In genomic region chr9:33638516-33638915, GRCh38 we compare ENCODE assay signal across 14 cellular contexts.
"Had no signal": no experiment of that assay in that cellular context is flagged by ENCODE, and none has a peak within 500 bp of the region (broad histone marks: within the 10 kb centered on the region; RNA-seq: fewer than 3 reads in every experiment).

No MANE protein-coding gene starts in this region.

- H3K27ac Mint-ChIP-seq: activated CD4-positive, alpha-beta memory T cell treated with anti-CD3 and anti-CD28 coated beads for 36 hours; activated naive CD4-positive, alpha-beta T cell treated with anti-CD3 and anti-CD28 coated beads, Interleukin-2, amount 50 U/mL, for 72 hours had no signal

- H3K4me3 ChIP-seq: body of pancreas, lower lobe of right lung, vagina had no signal

- H3K9me3 ChIP-seq: body of pancreas, lower lobe of right lung, vagina had no signal

- H3K36me3 ChIP-seq: lower lobe of right lung, vagina had no signal

- ATAC-seq: activated naive CD4-positive, alpha-beta T cell treated with anti-CD3 and anti-CD28 coated beads, Interleukin-2, amount 50 U/mL, for 72 hours; activated T-cell treated with anti-CD3 and anti-CD28 coated beads, Interleukin-2, amount 50 U/mL, for 4 hours; body of pancreas; esophagus mucosa; lower lobe of right lung had no signal

- H3K9me3 Mint-ChIP-seq: activated CD4-positive, alpha-beta memory T cell treated with anti-CD3 and anti-CD28 coated beads for 36 hours; activated naive CD4-positive, alpha-beta T cell treated with anti-CD3 and anti-CD28 coated beads, Interleukin-2, amount 50 U/mL, for 72 hours; activated T-cell treated with anti-CD3 and anti-CD28 coated beads, Interleukin-2, amount 50 U/mL, for 4 hours had no signal

- H3K4me3 Mint-ChIP-seq: activated CD4-positive, alpha-beta memory T cell treated with anti-CD3 and anti-CD28 coated beads for 36 hours; activated T-cell treated with anti-CD3 and anti-CD28 coated beads, Interleukin-2, amount 50 U/mL, for 4 hours had no signal

- H3K36me3 Mint-ChIP-seq: activated CD4-positive, alpha-beta memory T cell treated with anti-CD3 and anti-CD28 coated beads for 36 hours; activated naive CD4-positive, alpha-beta T cell treated with anti-CD3 and anti-CD28 coated beads, Interleukin-2, amount 50 U/mL, for 72 hours had no signal

- H3K4me1 ChIP-seq: body of pancreas, lower lobe of right lung, vagina had no signal

- H3K27ac ChIP-seq: body of pancreas, lower lobe of right lung, vagina had no signal

- H3K27me3 ChIP-seq: body of pancreas, vagina had no signal

- DNase-seq: activated CD4-positive, alpha-beta memory T cell treated with anti-CD3 and anti-CD28 coated beads for 36 hours; activated effector memory CD4-positive, alpha-beta T cell treated with anti-CD3 and anti-CD28 coated beads, Interleukin-2, amount 50 U/mL, for 16 hours; activated T-cell treated with anti-CD3 and anti-CD28 coated beads, Interleukin-2, amount 50 U/mL, for 4 hours; amniotic stem cell; body of pancreas; dermis blood vessel endothelial cell; hippocampal formation; lower lobe of right lung; midbrain; stimulated activated CD4-positive, alpha-beta T cell treated with anti-CD3 and anti-CD28 coated beads, Interleukin-15, amount 100 ng/mL, for 24 hours; stimulated activated CD4-positive, alpha-beta T cell treated with anti-CD3 and anti-CD28 coated beads, Interleukin-4, amount 100 ng/mL, for 24 hours had no signal
